Comparison of ENCODE assay signal across 8 cellular contexts in the genomic region with DNA sequence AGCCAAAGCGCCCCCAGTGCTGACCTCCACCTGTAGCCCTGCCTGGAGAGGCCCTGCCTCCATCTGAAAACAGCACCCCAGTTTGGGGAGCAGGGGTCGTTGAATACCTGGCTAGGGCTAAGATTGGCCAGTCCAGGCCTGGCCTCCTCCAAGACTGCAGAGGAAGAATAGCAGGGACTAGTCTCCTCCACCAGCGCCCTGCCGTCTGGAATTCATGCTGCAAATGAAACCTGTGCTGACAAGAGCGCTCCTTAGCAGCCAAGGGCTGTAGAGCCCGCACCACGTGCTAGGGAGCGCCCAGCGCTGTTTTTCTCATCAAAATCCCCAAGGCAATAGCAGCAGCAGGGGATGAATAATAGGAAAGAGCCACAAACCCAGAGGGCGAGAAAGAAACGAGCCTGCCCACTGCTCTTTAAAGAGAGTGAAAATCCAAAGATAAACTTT. TPM values are rescaled to one million over a fixed set of nuclear protein-coding genes. Genes with fewer than 3 reads are reported as not detected.
DNase-seq lines count a peak whose midpoint lies in the region; ATAC-seq, FAIRE-seq and TF ChIP-seq lines count a peak whose summit lies in the region.

No MANE protein-coding gene starts in this region.

- no peak for TF ChIP-seq POLR2A in H54 (IDR thresholded peaks at IDR 0.05; ENCODE audit: low read depth, low read length)
- TF ChIP-seq POLR2A in GM18505 (IDR thresholded peaks at IDR 0.05; ENCODE audit: borderline replicate concordance, extremely low read depth, insufficient read depth, insufficient read length) = no peak

- H3K36me3 ChIP-seq in SK-N-SH (replicated peaks in 1 of 2; ENCODE audit: control insufficient read depth in 1 of 2, insufficient read depth in 2 of 2, low read length in 1 of 2) (no peaks in the 10 kb centered on the region), neuronal stem cell (replicated peaks in 1 of 2; ENCODE audit: control insufficient read depth in 2 of 2, insufficient read depth in 2 of 2, low read length in 2 of 2) (peaks cover 37 to 47% of the 10 kb centered on the region in 2 donors)

- H4K20me1 ChIP-seq in SK-N-SH (ENCODE audit: insufficient read depth) = no peaks in the 10 kb centered on the region

- ATAC-seq in GM18505 (IDR thresholded peaks at IDR 0.05; ENCODE audit: unreplicated experiment) = no peak
- no peak for ATAC-seq in GM19395 (IDR thresholded peaks at IDR 0.05; ENCODE audit: unreplicated experiment)

- H4K8ac ChIP-seq in neuronal stem cell (ENCODE audit: low read depth, low read length) = no peak overlapping the region

- H3K27ac ChIP-seq in SK-N-SH (ENCODE audit: low read depth in 2 of 2, low read length in 1 of 2) (no peak overlapping the region), neuronal stem cell (replicated peaks; ENCODE audit: low read length) (peak overlapping the region; percentile 81)

- peak; percentile 38 for FAIRE-seq in H54 (lab: Jason Lieb, UNC)

- no peak overlapping the region for H2BK12ac ChIP-seq in neuronal stem cell (ENCODE audit: low read length)

- peaks cover 6% of the 10 kb centered on the region for H3K79me1 ChIP-seq in neuronal stem cell (ENCODE audit: low read depth, low read length)

- WGBS in SK-N-SH (ENCODE audit: low lambda C conversion rate) = 28% methylated on average over 11 of the region's 11 CpGs
- no CpG with 5 or more reads among the region's 11 CpGs for WGBS in neuronal stem cell (ENCODE audit: extremely low coverage in 2 of 2, insufficient read length in 2 of 2, insufficient replicate concordance in 1 of 2), 2 donors

- no peak overlapping the region for H2AK5ac ChIP-seq in neuronal stem cell (ENCODE audit: low read depth, low read length)

- no peak overlapping the region for H3K14ac ChIP-seq in neuronal stem cell (ENCODE audit: low read length)

- H3K4ac ChIP-seq in neuronal stem cell (ENCODE audit: low read length) = no peak overlapping the region

- CTCF ChIA-PET in SK-N-SH (lab: Yijun Ruan, JAX) = interaction anchor here (1.4 to 2.1 kb wide), 4 partner anchors 10 to 42 kb away, joined by 4 to 6 read pairs (median 4); no protein-coding TSS in a partner anchor

- no peak overlapping the region for H3K23ac ChIP-seq in neuronal stem cell (ENCODE audit: low read depth, low read length, poor library complexity)

- H3K4me2 ChIP-seq in SK-N-SH = peak overlapping the region; percentile 95
- H3K4me2 ChIP-seq in neuronal stem cell (ENCODE audit: insufficient read depth, low read length, poor library complexity, severe bottlenecking) = peak overlapping the region; percentile 75

- peak; percentile 70 for DNase-seq in ACHN
- DNase-seq in H54 (ENCODE audit: insufficient read length, low spot score) = peak; percentile 77
- peak; percentile 53 for DNase-seq in SK-N-SH
- DNase-seq in fibroblast of mammary gland (ENCODE audit: low read depth) = peak; percentile 69
- peak; percentile 37 for DNase-seq in neuronal stem cell (ENCODE audit: low spot score)
- DNase-seq in GM19238 (ENCODE audit: insufficient read length, low spot score) = no peak

- no peaks in the 10 kb centered on the region for H3K9me2 ChIP-seq in SK-N-SH

- peak overlapping the region; percentile 74 for H3K18ac ChIP-seq in neuronal stem cell (ENCODE audit: low read length)

- H2BK5ac ChIP-seq in neuronal stem cell (ENCODE audit: low read length) = no peak overlapping the region

- no peak overlapping the region for H2BK15ac ChIP-seq in neuronal stem cell (ENCODE audit: low read length)

- in situ Hi-C loops in ACHN (cut with HindIII; ENCODE audit: low pct_ligation_motif_present, low pct_unique_long_range_greater_than_20kb, low sequenced_read_pairs) = no loop called here

- H3K4me3 ChIP-seq in SK-N-SH (ENCODE audit: low read depth in 2 of 2, low read length in 1 of 2) (peak overlapping the region; percentile 54 to 66), fibroblast of mammary gland (ENCODE audit: control insufficient read depth, low read depth, low read length) (peak overlapping the region; percentile 60), neuronal stem cell (ENCODE audit: low read length in 2 of 2) (peak overlapping the region; percentile 71 to 98)

- H3K4me1 ChIP-seq in SK-N-SH (ENCODE audit: control insufficient read depth in 1 of 2, insufficient read depth in 2 of 2, low read depth in 1 of 2, low read length in 1 of 2) = peaks cover 5 to 35% of the 10 kb centered on the region in 2 experiments; a peak in 1 of 4 replicates
- peaks cover 19 to 22% of the 10 kb centered on the region in 2 donors for H3K4me1 ChIP-seq in neuronal stem cell (ENCODE audit: control insufficient read depth in 2 of 2, insufficient read depth in 1 of 2, low read depth in 1 of 2, low read length in 2 of 2)

- POLR2A ChIA-PET in SK-N-SH (lab: Yijun Ruan, JAX) = no interaction called here

- no peak for TF ChIP-seq RAD21 in SK-N-SH (IDR thresholded peaks at IDR 0.05; ENCODE audit: low read length)

- TF ChIP-seq EP300 in SK-N-SH (IDR thresholded peaks at IDR 0.05; ENCODE audit: borderline replicate concordance in 1 of 2, low read depth in 1 of 2, low read length in 1 of 2) = no peak

- no peak overlapping the region for H2BK120ac ChIP-seq in neuronal stem cell (ENCODE audit: low read depth, low read length)

- H4K91ac ChIP-seq in neuronal stem cell (ENCODE audit: low read depth, low read length, poor library complexity) = no peak overlapping the region

- H3K9ac ChIP-seq in SK-N-SH (no peak overlapping the region), neuronal stem cell (ENCODE audit: low read depth, low read length, poor library complexity) (no peak overlapping the region)

- H3K27me3 ChIP-seq in SK-N-SH (ENCODE audit: insufficient read depth) (peaks cover 90% of the 10 kb centered on the region), neuronal stem cell (ENCODE audit: control insufficient read depth in 3 of 3, insufficient read depth in 3 of 3, low read depth in 1 of 3, low read length in 3 of 3) (no peaks in the 10 kb centered on the region)

- no peaks in the 10 kb centered on the region for H3K9me3 ChIP-seq in SK-N-SH
- H3K9me3 ChIP-seq in neuronal stem cell (replicated peaks in 1 of 2; ENCODE audit: control insufficient read depth in 2 of 2, insufficient read depth in 1 of 2, low read depth in 1 of 2, low read length in 2 of 2) = no peaks in the 10 kb centered on the region

- TF ChIP-seq CTCF in SK-N-SH (IDR thresholded peaks at IDR 0.05) (no peak), fibroblast of mammary gland (conservative IDR thresholded peaks at IDR 0.05; ENCODE audit: control insufficient read depth, insufficient read depth, low read depth, low read length) (no peak)

- no peaks in the 10 kb centered on the region for H3F3A ChIP-seq in SK-N-SH (replicated peaks; ENCODE audit: insufficient read depth)

- peak overlapping the region; percentile 85; the same call in 1 of the 2 replicates for H2AFZ ChIP-seq in SK-N-SH (ENCODE audit: low read depth)
- H2AFZ ChIP-seq in neuronal stem cell (ENCODE audit: low read length) = peak overlapping the region; percentile 89

- H3K79me2 ChIP-seq in SK-N-SH (ENCODE audit: insufficient read depth) = no peaks in the 10 kb centered on the region

TF ChIP-seq in SK-N-SH, 30 proteins besides CTCF, POLR2A, EP300 and RAD21:
- TF ChIP-seq, protein P1, sequence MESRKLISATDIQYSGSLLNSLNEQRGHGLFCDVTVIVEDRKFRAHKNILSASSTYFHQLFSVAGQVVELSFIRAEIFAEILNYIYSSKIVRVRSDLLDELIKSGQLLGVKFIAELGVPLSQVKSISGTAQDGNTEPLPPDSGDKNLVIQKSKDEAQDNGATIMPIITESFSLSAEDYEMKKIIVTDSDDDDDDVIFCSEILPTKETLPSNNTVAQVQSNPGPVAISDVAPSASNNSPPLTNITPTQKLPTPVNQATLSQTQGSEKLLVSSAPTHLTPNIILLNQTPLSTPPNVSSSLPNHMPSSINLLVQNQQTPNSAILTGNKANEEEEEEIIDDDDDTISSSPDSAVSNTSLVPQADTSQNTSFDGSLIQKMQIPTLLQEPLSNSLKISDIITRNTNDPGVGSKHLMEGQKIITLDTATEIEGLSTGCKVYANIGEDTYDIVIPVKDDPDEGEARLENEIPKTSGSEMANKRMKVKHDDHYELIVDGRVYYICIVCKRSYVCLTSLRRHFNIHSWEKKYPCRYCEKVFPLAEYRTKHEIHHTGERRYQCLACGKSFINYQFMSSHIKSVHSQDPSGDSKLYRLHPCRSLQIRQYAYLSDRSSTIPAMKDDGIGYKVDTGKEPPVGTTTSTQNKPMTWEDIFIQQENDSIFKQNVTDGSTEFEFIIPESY (IDR thresholded peaks at IDR 0.05; ENCODE audit: borderline replicate concordance, low read depth) = no peak
- no peak for TF ChIP-seq TEAD4 (IDR thresholded peaks at IDR 0.05; ENCODE audit: borderline replicate concordance, insufficient read depth)
- TF ChIP-seq, protein P2, sequence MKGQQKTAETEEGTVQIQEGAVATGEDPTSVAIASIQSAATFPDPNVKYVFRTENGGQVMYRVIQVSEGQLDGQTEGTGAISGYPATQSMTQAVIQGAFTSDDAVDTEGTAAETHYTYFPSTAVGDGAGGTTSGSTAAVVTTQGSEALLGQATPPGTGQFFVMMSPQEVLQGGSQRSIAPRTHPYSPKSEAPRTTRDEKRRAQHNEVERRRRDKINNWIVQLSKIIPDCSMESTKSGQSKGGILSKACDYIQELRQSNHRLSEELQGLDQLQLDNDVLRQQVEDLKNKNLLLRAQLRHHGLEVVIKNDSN (IDR thresholded peaks at IDR 0.05; ENCODE audit: borderline replicate concordance, low read depth) = peak; percentile 29; the same call in 1 of the 2 replicates
- TF ChIP-seq MXI1 (IDR thresholded peaks at IDR 0.05; ENCODE audit: low read depth, low read length) = peak; percentile 27; the same call in 1 of the 2 replicates
- TF ChIP-seq MAX (IDR thresholded peaks at IDR 0.05; ENCODE audit: low read depth) = peak; percentile 62; the same call in 1 of the 2 replicates

RNA-seq across cellular contexts. Expression of gene COL2A1, which starts 3.4 kb away (rescaled TPM):
- polyA plus RNA-seq in SK-N-SH (2012; rRNA removed) = 0.02 TPM in 1 of 2 replicates, not detected in the other
- not detected in 2 replicates for polyA plus RNA-seq in SK-N-SH (2012; cell fraction: cytosol; rRNA removed)
- polyA plus RNA-seq in SK-N-SH (2012; cell fraction: nucleus; rRNA removed) = 0.01 TPM in 1 of 2 replicates, not detected in the other
- 481 TPM for polyA plus RNA-seq in neuronal stem cell (2013, experiment 1 of 2)
- polyA plus RNA-seq in neuronal stem cell (2013, experiment 2 of 2) = 461 TPM

RNA-seq across cellular contexts. Expression of gene TMEM106C, which starts 37.5 kb away (rescaled TPM):
- polyA plus RNA-seq in SK-N-SH (2012; rRNA removed) = 133 and 173 TPM in 2 replicates
- 112 and 161 TPM in 2 replicates for polyA plus RNA-seq in SK-N-SH (2012; cell fraction: cytosol; rRNA removed)
- 101 and 122 TPM in 2 replicates for polyA plus RNA-seq in SK-N-SH (2012; cell fraction: nucleus; rRNA removed)
- 71.6 TPM for polyA plus RNA-seq in neuronal stem cell (2013, experiment 1 of 2)
- polyA plus RNA-seq in neuronal stem cell (2013, experiment 2 of 2) = 70.1 TPM
